Comparison of ENCODE assay signal across 17 cellular contexts in genomic region chr2:29640360-29640759, GRCh38.
DNase-seq lines count a peak whose midpoint lies in the region; FAIRE-seq and TF ChIP-seq lines count a peak whose summit lies in the region.
"Had no signal": no experiment of that assay in that cellular context is flagged by ENCODE, and none has a peak within 500 bp of the region (broad histone marks: within the 10 kb centered on the region; RNA-seq: fewer than 3 reads in every experiment).

No MANE protein-coding gene starts in this region.

- DNase-seq in bronchial epithelial cell (ENCODE audit: low read depth) (peak; percentile 78), esophagus muscularis mucosa (ENCODE audit: extremely low spot score) (peak; percentile 84), mesothelial cell of epicardium (ENCODE audit: low spot score in 2 of 2, unreplicated experiment in 2 of 2) (no peak), mesenteric fat pad (ENCODE audit: low spot score) (no peak), sigmoid colon (no peak), glutamatergic neuron (no peak)
- DNase-seq: BE2C; CD4-positive, alpha-beta memory T cell; DMS79; HCEC 1CT; HFFc6 had no signal

- H3K27me3 Mint-ChIP-seq in mesothelial cell of epicardium (ENCODE audit: low read depth) (no peaks in the 10 kb centered on the region), glutamatergic neuron (ENCODE audit: unreplicated experiment) (no peaks in the 10 kb centered on the region)

- H3K9me3 ChIP-seq in esophagus muscularis mucosa = no peaks in the 10 kb centered on the region
- no peaks in the 10 kb centered on the region for H3K9me3 ChIP-seq in sigmoid colon
- H3K9me3 ChIP-seq: A549, BE2C had no signal

- no peak for TF ChIP-seq CTCF in bronchial epithelial cell (IDR thresholded peaks at IDR 0.05; ENCODE audit: insufficient read depth, low read length, severe bottlenecking)
- no peak for TF ChIP-seq CTCF in esophagus muscularis mucosa (IDR thresholded peaks at IDR 0.05)
- TF ChIP-seq CTCF in mesothelial cell of epicardium (IDR thresholded peaks at IDR 0.05; ENCODE audit: unreplicated experiment) = no peak
- TF ChIP-seq CTCF in sigmoid colon (IDR thresholded peaks at IDR 0.05) = no peak
- TF ChIP-seq CTCF in glutamatergic neuron (IDR thresholded peaks at IDR 0.05; ENCODE audit: partially characterized antibody, unreplicated experiment) = no peak

- H3K27ac ChIP-seq in esophagus muscularis mucosa (replicated peaks in 1 of 4) (no peak overlapping the region), sigmoid colon (no peak overlapping the region)
- H3K27ac ChIP-seq: A549, C4-2B had no signal

- H3K4me3 ChIP-seq in bronchial epithelial cell (ENCODE audit: low read depth, low read length) (no peak overlapping the region), esophagus muscularis mucosa (no peak overlapping the region), sigmoid colon (no peak overlapping the region)
- H3K4me3 ChIP-seq: A549, GM12878 had no signal

- peak overlapping the region; percentile 13 for H3K27ac Mint-ChIP-seq in mesothelial cell of epicardium
- no peak overlapping the region for H3K27ac Mint-ChIP-seq in glutamatergic neuron (ENCODE audit: unreplicated experiment)
- H3K27ac Mint-ChIP-seq: CD4-positive, alpha-beta memory T cell; HFFc6 had no signal

- H3K4me1 ChIP-seq in esophagus muscularis mucosa (no peaks in the 10 kb centered on the region), sigmoid colon (no peaks in the 10 kb centered on the region)
- H3K4me1 ChIP-seq: A549, BE2C had no signal

- WGBS in esophagus muscularis mucosa = 73% methylated on average over 5 of the region's 5 CpGs
- WGBS in sigmoid colon, 2 donors = 67 to 70% methylated on average over 5 of the region's 5 CpGs

- H3K27me3 ChIP-seq in bronchial epithelial cell (ENCODE audit: control insufficient read depth, insufficient read depth, low read length) (no peaks in the 10 kb centered on the region), esophagus muscularis mucosa (no peaks in the 10 kb centered on the region), sigmoid colon (no peaks in the 10 kb centered on the region)
- H3K27me3 ChIP-seq: BE2C had no signal

- no peak overlapping the region for H3K4me3 Mint-ChIP-seq in mesothelial cell of epicardium
- H3K4me3 Mint-ChIP-seq in glutamatergic neuron (ENCODE audit: unreplicated experiment) = no peak overlapping the region
- H3K4me3 Mint-ChIP-seq: CD4-positive, alpha-beta memory T cell; HFFc6 had no signal

- intact Hi-C loops in esophagus muscularis mucosa (cut with DNase I) = no loop called here
- intact Hi-C loops in sigmoid colon (cut with DNase I) = no loop called here

- FAIRE-seq in bronchial epithelial cell (lab: Jason Lieb, UNC) = no peak
- FAIRE-seq: A549, GM12878, H1, HepG2, HTR-8/SVneo had no signal

- H3K36me3 ChIP-seq in bronchial epithelial cell (ENCODE audit: control insufficient read depth, insufficient read depth, low read length) (no peaks in the 10 kb centered on the region), esophagus muscularis mucosa (no peaks in the 10 kb centered on the region), sigmoid colon (no peaks in the 10 kb centered on the region)
- H3K36me3 ChIP-seq: BE2C had no signal

- H3K4me1 Mint-ChIP-seq in mesothelial cell of epicardium (peaks cover 10% of the 10 kb centered on the region), glutamatergic neuron (ENCODE audit: low read depth, unreplicated experiment) (no peaks in the 10 kb centered on the region)
- H3K4me1 Mint-ChIP-seq: CD4-positive, alpha-beta memory T cell had no signal

- H3K9me3 Mint-ChIP-seq in mesothelial cell of epicardium (peaks cover 8% of the 10 kb centered on the region), glutamatergic neuron (ENCODE audit: unreplicated experiment) (no peaks in the 10 kb centered on the region)
- H3K9me3 Mint-ChIP-seq: HFFc6 had no signal

- H3K36me3 Mint-ChIP-seq in mesothelial cell of epicardium (no peaks in the 10 kb centered on the region), glutamatergic neuron (ENCODE audit: unreplicated experiment) (no peaks in the 10 kb centered on the region)
- H3K36me3 Mint-ChIP-seq: CD4-positive, alpha-beta memory T cell had no signal

- TF ChIP-seq EP300 in esophagus muscularis mucosa (IDR thresholded peaks at IDR 0.05) (no peak), sigmoid colon (IDR thresholded peaks at IDR 0.05) (no peak)

- TF ChIP-seq POLR2A in esophagus muscularis mucosa (IDR thresholded peaks at IDR 0.05; ENCODE audit: low read depth) (no peak), sigmoid colon (IDR thresholded peaks at IDR 0.05) (no peak)

Comparison
In these comparisons a context has a peak if more than half of its experiments do, and no peak if none do; other contexts are left out.
1. DNase-seq: peak in bronchial epithelial cell (single experiment) and esophagus muscularis mucosa (single experiment); none in mesothelial cell of epicardium (0 of 2), mesenteric fat pad (single experiment), sigmoid colon (single experiment) and glutamatergic neuron (single experiment).